Comparison of ENCODE assay signal across 8 cellular contexts in genomic region chr1:172429324-172430127, GRCh38. TPM values are rescaled to one million over a fixed set of nuclear protein-coding genes. Genes with fewer than 3 reads are reported as not detected.
A peak's percentile ranks its signal among the peaks of the same experiment; 100 is the strongest.
DNase-seq lines count a peak whose midpoint lies in the region; TF ChIP-seq lines count a peak whose summit lies in the region.

No MANE protein-coding gene starts in this region.

- no peak for TF ChIP-seq EP300 in suprapubic skin (IDR thresholded peaks at IDR 0.05)

- H3K27me3 ChIP-seq in MM.1S (replicated peaks; ENCODE audit: insufficient read depth, low read length) (no peaks in the 10 kb centered on the region), breast epithelium (no peaks in the 10 kb centered on the region), suprapubic skin (no peaks in the 10 kb centered on the region)

- H3K9ac ChIP-seq in MM.1S (ENCODE audit: low read length), result no peak overlapping the region

- H3K4me1 Mint-ChIP-seq in activated T-helper 2 cell treated with anti-CD3 and anti-CD28 coated beads, Interferon-gamma antibody, Interleukin-2, Interleukin-4, amounts not matched to agents 10 μg/mL and 5 μg/mL and 100 μg/mL, durations not matched to agents 14 hours and 24 hours and 36 hours (ENCODE audit: low read depth), result peaks cover 23% of the 10 kb centered on the region

- H3K36me3 ChIP-seq in MM.1S (replicated peaks; ENCODE audit: insufficient read depth, low read length) (no peaks in the 10 kb centered on the region), breast epithelium (no peaks in the 10 kb centered on the region), suprapubic skin (no peaks in the 10 kb centered on the region)

- CTCF ChIA-PET in RWPE1 (lab: Yijun Ruan, JAX), result interaction anchor here (0.6 to 1.4 kb wide), 7 partner anchors 9 to 526 kb away, joined by 3 to 5 read pairs (median 3); partner anchors contain the start of gene C1orf105

- no peak overlapping the region for H2AFZ ChIP-seq in MM.1S (ENCODE audit: low read length)

- no peaks in the 10 kb centered on the region; the same call in 1 of the 2 replicates for H4K20me1 ChIP-seq in MM.1S (ENCODE audit: insufficient read depth, low read length)

- H3F3A ChIP-seq in MM.1S (ENCODE audit: insufficient read depth, low read length), result no peaks in the 10 kb centered on the region

- DNase-seq in activated CD8-positive, alpha-beta memory T cell treated with anti-CD3 and anti-CD28 coated beads, Interleukin-2, amount 50 U/mL, for 4 hours, result peak; percentile 32
- no peak for DNase-seq in activated CD8-positive, alpha-beta memory T cell treated with anti-CD3 and anti-CD28 coated beads, Interleukin-2, amount 50 U/mL, for 48 hours
- DNase-seq in MM.1S (peak; percentile 65), RWPE1 (ENCODE audit: low spot score) (peak; percentile 63), breast epithelium (ENCODE audit: low spot score in 2 of 2) (no peak), kidney tubule cell (ENCODE audit: low spot score) (peak; percentile 77), suprapubic skin (ENCODE audit: low spot score in 2 of 2) (no peak)
- DNase-seq in activated T-helper 2 cell treated with anti-CD3 and anti-CD28 coated beads, Interferon-gamma antibody, Interleukin-2, Interleukin-4, amounts not matched to agents 10 μg/mL and 5 μg/mL and 100 μg/mL, durations not matched to agents 14 hours and 24 hours and 36 hours (ENCODE audit: low spot score), result no peak

- H3K9me3 ChIP-seq in MM.1S (replicated peaks; ENCODE audit: insufficient read depth, low read length) (no peaks in the 10 kb centered on the region), breast epithelium (no peaks in the 10 kb centered on the region), suprapubic skin (no peaks in the 10 kb centered on the region)

- H3K4me3 ChIP-seq in MM.1S (ENCODE audit: low read length) (no peak overlapping the region), breast epithelium (no peak overlapping the region), suprapubic skin (no peak overlapping the region)

- TF ChIP-seq CTCF in MM.1S (IDR thresholded peaks at IDR 0.05; ENCODE audit: low read length) (peak; percentile 83), RWPE1 (conservative IDR thresholded peaks at IDR 0.05; ENCODE audit: low read depth) (peak; percentile 82), breast epithelium (IDR thresholded peaks at IDR 0.05) (peak in 2 of 3 donors; percentile 55 to 69), suprapubic skin (IDR thresholded peaks at IDR 0.05) (peak; percentile 35 to 66)

- WGBS in suprapubic skin, result 44% methylated on average over 1 of the region's 1 CpG

- H3K9me2 ChIP-seq in MM.1S (replicated peaks; ENCODE audit: insufficient read depth, low read length), result no peaks in the 10 kb centered on the region

- H3K27ac ChIP-seq in MM.1S (ENCODE audit: low read length), result no peak overlapping the region
- H3K27ac ChIP-seq in RWPE1, result no peak overlapping the region
- no peak overlapping the region for H3K27ac ChIP-seq in breast epithelium
- no peak overlapping the region for H3K27ac ChIP-seq in suprapubic skin

- POLR2A ChIA-PET in RWPE1 (lab: Yijun Ruan, JAX; ENCODE audit: low non-redundant PET), result no interaction called here

- H3K27me3 Mint-ChIP-seq in activated T-helper 2 cell treated with anti-CD3 and anti-CD28 coated beads, Interferon-gamma antibody, Interleukin-2, Interleukin-4, amounts not matched to agents 10 μg/mL and 5 μg/mL and 100 μg/mL, durations not matched to agents 14 hours and 24 hours and 36 hours (ENCODE audit: low read depth), result no peaks in the 10 kb centered on the region

- H3K79me2 ChIP-seq in MM.1S (ENCODE audit: low read length), result no peaks in the 10 kb centered on the region

- H3K36me3 Mint-ChIP-seq in activated T-helper 2 cell treated with anti-CD3 and anti-CD28 coated beads, Interferon-gamma antibody, Interleukin-2, Interleukin-4, amounts not matched to agents 10 μg/mL and 5 μg/mL and 100 μg/mL, durations not matched to agents 14 hours and 24 hours and 36 hours (ENCODE audit: low read depth), result no peaks in the 10 kb centered on the region

- no peak overlapping the region for H3K27ac Mint-ChIP-seq in activated T-helper 2 cell treated with anti-CD3 and anti-CD28 coated beads, Interferon-gamma antibody, Interleukin-2, Interleukin-4, amounts not matched to agents 10 μg/mL and 5 μg/mL and 100 μg/mL, durations not matched to agents 14 hours and 24 hours and 36 hours

- intact Hi-C loops in breast epithelium (cut with DNase I; ENCODE audit: low total_unique reads), result no loop called here
- intact Hi-C loops in activated T-helper 2 cell treated with anti-CD3 and anti-CD28 coated beads, Interferon-gamma antibody, Interleukin-2, Interleukin-4, amounts not matched to agents 10 μg/mL and 5 μg/mL and 100 μg/mL, durations not matched to agents 14 hours and 24 hours and 36 hours (cut with micrococcal nuclease), result loop anchor here (1.0 to 5.0 kb wide), 3 partner anchors 15 to 427 kb away; partner anchors contain the start of gene PIGC

- H3K4me3 Mint-ChIP-seq in activated T-helper 2 cell treated with anti-CD3 and anti-CD28 coated beads, Interferon-gamma antibody, Interleukin-2, Interleukin-4, amounts not matched to agents 10 μg/mL and 5 μg/mL and 100 μg/mL, durations not matched to agents 14 hours and 24 hours and 36 hours (ENCODE audit: low read depth), result no peak overlapping the region

- no peak overlapping the region for H3K4me2 ChIP-seq in MM.1S (ENCODE audit: low read depth, low read length)

- TF ChIP-seq POLR2A in breast epithelium (IDR thresholded peaks at IDR 0.05), result no peak
- no peak for TF ChIP-seq POLR2A in suprapubic skin (IDR thresholded peaks at IDR 0.05)

- peaks cover 6% of the 10 kb centered on the region; the same call in 1 of the 2 replicates for H3K4me1 ChIP-seq in MM.1S (ENCODE audit: low read length)
- no peaks in the 10 kb centered on the region for H3K4me1 ChIP-seq in breast epithelium
- H3K4me1 ChIP-seq in suprapubic skin, result peaks cover 22% of the 10 kb centered on the region

- H3K9me3 Mint-ChIP-seq in activated T-helper 2 cell treated with anti-CD3 and anti-CD28 coated beads, Interferon-gamma antibody, Interleukin-2, Interleukin-4, amounts not matched to agents 10 μg/mL and 5 μg/mL and 100 μg/mL, durations not matched to agents 14 hours and 24 hours and 36 hours, result no peaks in the 10 kb centered on the region

RNA-seq across cellular contexts. Expression of gene C1orf105, which starts 9.0 kb away (rescaled TPM):
- total RNA-seq in breast epithelium, result not detected
- total RNA-seq in suprapubic skin, result 1 to 10 TPM in 2 of 4 donors, under 1 TPM in 1, not detected in 1; 0.89 to 1.5 (median 1.5) TPM
- total RNA-seq in activated T-helper 2 cell treated with anti-CD3 and anti-CD28 coated beads, Interferon-gamma antibody, Interleukin-2, Interleukin-4, amounts not matched to agents 10 μg/mL and 5 μg/mL and 100 μg/mL, durations not matched to agents 14 hours and 24 hours and 36 hours, result not detected in 2 replicates

RNA-seq across cellular contexts. Expression of gene PIGC, which starts 14.3 kb away (rescaled TPM):
- total RNA-seq in breast epithelium, result 10 to 100 TPM; 20.3 to 39.2 (median 29.3) TPM
- 10 to 100 TPM; 16.8 to 51.8 (median 34.1) TPM for total RNA-seq in suprapubic skin
- 20.7 and 21.8 TPM in 2 replicates for total RNA-seq in activated T-helper 2 cell treated with anti-CD3 and anti-CD28 coated beads, Interferon-gamma antibody, Interleukin-2, Interleukin-4, amounts not matched to agents 10 μg/mL and 5 μg/mL and 100 μg/mL, durations not matched to agents 14 hours and 24 hours and 36 hours

Comparison
In these comparisons a context has a peak if more than half of its experiments do, and no peak if none do; other contexts are left out.
1. DNase-seq: peak in activated CD8-positive, alpha-beta memory T cell treated with anti-CD3 and anti-CD28 coated beads, Interleukin-2, amount 50 U/mL, for 4 hours (single experiment), MM.1S (single experiment), RWPE1 (single experiment) and kidney tubule cell (single experiment); none in activated CD8-positive, alpha-beta memory T cell treated with anti-CD3 and anti-CD28 coated beads, Interleukin-2, amount 50 U/mL, for 48 hours (single experiment), breast epithelium (0 of 2), suprapubic skin (0 of 2) and activated T-helper 2 cell treated with anti-CD3 and anti-CD28 coated beads, Interferon-gamma antibody, Interleukin-2, Interleukin-4, amounts not matched to agents 10 μg/mL and 5 μg/mL and 100 μg/mL, durations not matched to agents 14 hours and 24 hours and 36 hours (single experiment).
2. Peak in every context shown above with its lines, with median percentiles within 50 percentile points of each other: CTCF ChIP-seq.